ENCODE assay signal across 10 cellular contexts in the genomic region with DNA sequence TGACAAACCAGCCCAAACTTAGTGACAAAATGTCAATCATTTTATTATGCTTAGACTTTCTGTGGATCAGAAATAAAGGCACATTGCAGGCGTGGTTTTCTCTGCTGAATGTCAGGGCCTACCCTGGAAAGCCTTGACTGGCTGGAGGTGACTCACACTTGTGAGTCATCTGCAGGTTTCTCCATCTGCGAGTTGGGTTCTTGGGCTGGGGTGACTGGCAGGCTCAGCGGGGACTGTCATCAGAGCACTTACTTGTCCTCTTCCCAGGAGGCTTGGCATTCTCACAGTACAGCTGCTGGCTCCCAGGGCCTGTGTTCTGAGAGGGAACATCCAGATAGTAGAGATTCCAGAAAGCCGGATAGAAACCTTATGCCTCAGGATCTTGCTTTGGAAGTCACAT.
A peak's percentile ranks its signal among the peaks of the same experiment; 100 is the strongest.
DNase-seq lines count a peak whose midpoint lies in the region; ATAC-seq and TF ChIP-seq lines count a peak whose summit lies in the region.
"Had no signal": no experiment of that assay in that cellular context is flagged by ENCODE, and none has a peak within 500 bp of the region (broad histone marks: within the 10 kb centered on the region; RNA-seq: fewer than 3 reads in every experiment).

No MANE protein-coding gene starts in this region.

- WGBS in transverse colon (ENCODE audit: low coverage in 1 of 2), 2 donors = 66 to 80% methylated on average over 2 to 4 of the region's 4 CpGs

- no peaks in the 10 kb centered on the region for H3K27me3 Mint-ChIP-seq in activated CD8-positive, alpha-beta T cell treated with anti-CD3 and anti-CD28 coated beads, Interleukin-2, amount 10 ng/mL, durations not matched to agents 7 days and 5 days (ENCODE audit: low read depth)
- H3K27me3 Mint-ChIP-seq: memory B cell had no signal

- CTCF ChIA-PET in activated CD8-positive, alpha-beta T cell treated with anti-CD3 and anti-CD28 coated beads, Interleukin-2, amount 10 ng/mL, durations not matched to agents 7 days and 5 days (lab: Charles Lee) = no interaction called here

- H3K36me3 ChIP-seq in cardiac muscle cell (no peaks in the 10 kb centered on the region), left ventricle myocardium inferior (no peaks in the 10 kb centered on the region), transverse colon (no peaks in the 10 kb centered on the region)

- peaks cover 7% of the 10 kb centered on the region for H3K4me1 Mint-ChIP-seq in activated CD8-positive, alpha-beta T cell treated with anti-CD3 and anti-CD28 coated beads, Interleukin-2, amount 10 ng/mL, durations not matched to agents 7 days and 5 days (ENCODE audit: low read depth)
- H3K4me1 Mint-ChIP-seq: memory B cell had no signal

- POLR2A ChIA-PET in activated CD8-positive, alpha-beta T cell treated with anti-CD3 and anti-CD28 coated beads, Interleukin-2, amount 10 ng/mL, durations not matched to agents 7 days and 5 days (lab: Charles Lee) = interaction anchor here (0.6 kb wide), 1 partner anchor 35 kb away, joined by 4 read pairs; no protein-coding TSS in a partner anchor

- TF ChIP-seq CTCF in cardiac muscle cell (IDR thresholded peaks at IDR 0.05; ENCODE audit: low read depth, low read length) (no peak), left ventricle myocardium inferior (IDR thresholded peaks at IDR 0.05; ENCODE audit: borderline replicate concordance) (no peak), transverse colon (IDR thresholded peaks at IDR 0.05) (no peak)

- no peak for TF ChIP-seq POLR2A in transverse colon (IDR thresholded peaks at IDR 0.05)

- H3K36me3 Mint-ChIP-seq in activated CD8-positive, alpha-beta T cell treated with anti-CD3 and anti-CD28 coated beads, Interleukin-2, amount 10 ng/mL, durations not matched to agents 7 days and 5 days (ENCODE audit: low read depth) = no peaks in the 10 kb centered on the region
- H3K36me3 Mint-ChIP-seq: memory B cell had no signal

- H3K27me3 ChIP-seq in cardiac muscle cell = no peaks in the 10 kb centered on the region
- H3K27me3 ChIP-seq in left ventricle myocardium inferior (ENCODE audit: low read depth) = no peaks in the 10 kb centered on the region
- no peaks in the 10 kb centered on the region for H3K27me3 ChIP-seq in transverse colon

- DNase-seq in cardiac muscle cell (ENCODE audit: low read depth in 1 of 2, low spot score in 1 of 2) (peak; percentile 5 to 67), left ventricle myocardium inferior (no peak), iPS DF 4.7 (ENCODE audit: extremely low read depth, low spot score) (peak; percentile 11), SKM-1 treated with dmso at 0.1 percent for 144 hours (lab: John Stamatoyannopoulos, UW; ENCODE audit: unreplicated experiment) (no peak), transverse colon (no peak)
- peak; percentile 46 for DNase-seq in activated CD8-positive, alpha-beta T cell treated with anti-CD3 and anti-CD28 coated beads, Interleukin-2, amount 10 ng/mL, durations not matched to agents 7 days and 5 days
- peak; percentile 56 for DNase-seq in stimulated activated naive CD8-positive, alpha-beta T cell treated with anti-CD3 and anti-CD28 coated beads, Interleukin-15, Interleukin-2, amounts not matched to agents 100 U/mL and 50 U/mL, for 24 hours

- no peak for TF ChIP-seq EP300 in transverse colon (IDR thresholded peaks at IDR 0.05; ENCODE audit: low read depth)

- H3K27ac Mint-ChIP-seq in activated CD8-positive, alpha-beta T cell treated with anti-CD3 and anti-CD28 coated beads, Interleukin-2, amount 10 ng/mL, durations not matched to agents 7 days and 5 days = no peak overlapping the region
- H3K27ac Mint-ChIP-seq: memory B cell; T-helper 1 cell treated with Interleukin-12 subunit alpha and Interleukin-12 subunit beta and Interleukin-4 antibody, amounts not matched to agents 30 μg/mL and 1 μg/mL, for 36 hours had no signal

- no peaks in the 10 kb centered on the region for H3K9me3 ChIP-seq in cardiac muscle cell (ENCODE audit: low read depth)
- H3K9me3 ChIP-seq in left ventricle myocardium inferior (replicated peaks) = no peaks in the 10 kb centered on the region
- H3K9me3 ChIP-seq in transverse colon = no peaks in the 10 kb centered on the region

- no peak overlapping the region for H3K27ac ChIP-seq in cardiac muscle cell
- no peak overlapping the region for H3K27ac ChIP-seq in left ventricle myocardium inferior (replicated peaks)
- no peak overlapping the region for H3K27ac ChIP-seq in transverse colon

- peak; percentile 76 for ATAC-seq in activated CD8-positive, alpha-beta T cell treated with anti-CD3 and anti-CD28 coated beads, Interleukin-2, amount 10 ng/mL, durations not matched to agents 7 days and 5 days
- ATAC-seq in stimulated activated naive CD8-positive, alpha-beta T cell treated with anti-CD3 and anti-CD28 coated beads, Interleukin-15, Interleukin-2, amounts not matched to agents 100 U/mL and 50 U/mL, for 24 hours = peak; percentile 100
- no peak for ATAC-seq in GM19452 (IDR thresholded peaks at IDR 0.05; ENCODE audit: unreplicated experiment)

- H3K4me3 Mint-ChIP-seq in activated CD8-positive, alpha-beta T cell treated with anti-CD3 and anti-CD28 coated beads, Interleukin-2, amount 10 ng/mL, durations not matched to agents 7 days and 5 days = no peak overlapping the region
- H3K4me3 Mint-ChIP-seq: memory B cell; T-helper 1 cell treated with Interleukin-12 subunit alpha and Interleukin-12 subunit beta and Interleukin-4 antibody, amounts not matched to agents 30 μg/mL and 1 μg/mL, for 36 hours had no signal

- no peak overlapping the region for H3K4me3 ChIP-seq in cardiac muscle cell
- H3K4me3 ChIP-seq in left ventricle myocardium inferior = no peak overlapping the region
- no peak overlapping the region for H3K4me3 ChIP-seq in transverse colon

- H3K9me3 Mint-ChIP-seq in activated CD8-positive, alpha-beta T cell treated with anti-CD3 and anti-CD28 coated beads, Interleukin-2, amount 10 ng/mL, durations not matched to agents 7 days and 5 days (ENCODE audit: insufficient read depth) = no peaks in the 10 kb centered on the region
- H3K9me3 Mint-ChIP-seq: memory B cell; T-helper 1 cell treated with Interleukin-12 subunit alpha and Interleukin-12 subunit beta and Interleukin-4 antibody, amounts not matched to agents 30 μg/mL and 1 μg/mL, for 36 hours had no signal

- in situ Hi-C loops in transverse colon (cut with MboI; ENCODE audit: low pct_ligation_motif_present in 1 of 4, low pct_unique_long_range_greater_than_20kb in 1 of 4, low sequenced_read_pairs in 3 of 4) = no loop called here

- intact Hi-C loops in left ventricle myocardium inferior (cut with micrococcal nuclease) (no loop called here), transverse colon (cut with DNase I; ENCODE audit: low total_unique reads) (no loop called here)

- H3K4me1 ChIP-seq in cardiac muscle cell (ENCODE audit: low read depth) (no peaks in the 10 kb centered on the region), left ventricle myocardium inferior (no peaks in the 10 kb centered on the region), transverse colon (no peaks in the 10 kb centered on the region)

Comparison
In these comparisons a context has a peak if more than half of its experiments do, and no peak if none do; other contexts are left out.
1. DNase-seq: peak in cardiac muscle cell (2 of 2), activated CD8-positive, alpha-beta T cell treated with anti-CD3 and anti-CD28 coated beads, Interleukin-2, amount 10 ng/mL, durations not matched to agents 7 days and 5 days (single experiment), iPS DF 4.7 (single experiment) and stimulated activated naive CD8-positive, alpha-beta T cell treated with anti-CD3 and anti-CD28 coated beads, Interleukin-15, Interleukin-2, amounts not matched to agents 100 U/mL and 50 U/mL, for 24 hours (single experiment); none in left ventricle myocardium inferior (single experiment), SKM-1 treated with dmso at 0.1 percent for 144 hours (single experiment) and transverse colon (single experiment).